Comparison of ENCODE assay signal across 17 cellular contexts in the genomic region with DNA sequence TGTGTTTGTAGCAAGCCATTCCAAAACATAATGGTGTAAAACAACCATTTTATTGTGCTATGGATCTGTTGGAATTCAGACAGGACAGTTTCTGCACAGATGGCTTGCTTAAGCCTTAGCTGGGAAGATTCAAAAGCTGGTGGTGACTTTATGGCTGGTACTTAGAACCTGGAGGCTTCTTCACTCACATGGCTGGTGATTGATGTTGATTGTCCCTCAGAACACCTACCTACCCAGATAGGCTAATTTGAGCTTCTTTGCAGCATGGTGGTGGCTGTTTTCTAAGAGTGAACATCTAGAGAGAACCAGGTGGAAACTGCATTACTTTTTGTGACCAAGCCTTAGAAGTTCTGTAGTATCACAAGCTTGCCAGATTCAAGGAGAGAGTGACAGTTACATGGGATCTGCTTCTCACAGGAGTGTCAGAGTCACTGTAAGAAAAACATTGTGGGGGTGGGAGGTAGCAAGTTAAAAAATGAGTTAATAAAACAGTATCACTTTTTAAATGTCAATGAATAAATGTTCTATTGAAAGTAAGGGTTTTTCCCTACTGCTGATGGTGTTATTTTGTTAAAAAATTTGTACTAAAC. TPM values are rescaled to one million over a fixed set of nuclear protein-coding genes. Genes with fewer than 3 reads are reported as not detected.
A peak's percentile ranks its signal among the peaks of the same experiment; 100 is the strongest.
DNase-seq lines count a peak whose midpoint lies in the region; ATAC-seq and TF ChIP-seq lines count a peak whose summit lies in the region.
"Had no signal": no experiment of that assay in that cellular context is flagged by ENCODE, and none has a peak within 500 bp of the region (broad histone marks: within the 10 kb centered on the region; RNA-seq: fewer than 3 reads in every experiment).

No MANE protein-coding gene starts in this region.

- no peak for TF ChIP-seq CTCF in activated CD8-positive, alpha-beta T cell treated with anti-CD3 and anti-CD28 coated beads for 36 hours (IDR thresholded peaks at IDR 0.05)
- TF ChIP-seq CTCF in GM10248 (IDR thresholded peaks at IDR 0.05; ENCODE audit: control extremely low read depth, extremely low read depth, low read depth, missing control alignments) (no peak), OCI-LY7 (conservative IDR thresholded peaks at IDR 0.05; ENCODE audit: low read length) (no peak), adrenal gland (IDR thresholded peaks at IDR 0.05) (no peak)

- no peaks in the 10 kb centered on the region for H3K9me2 ChIP-seq in OCI-LY7 (ENCODE audit: insufficient read depth, low read length)

- H3K4me3 ChIP-seq in OCI-LY7 (ENCODE audit: low read depth, low read length, poor library complexity, severe bottlenecking) (peak overlapping the region; percentile 21), adrenal gland (no peak overlapping the region)

- H3K27ac Mint-ChIP-seq in activated CD8-positive, alpha-beta T cell treated with anti-CD3 and anti-CD28 coated beads for 36 hours: peak overlapping the region; percentile 94
- H3K27ac Mint-ChIP-seq in activated CD8-positive, alpha-beta T cell treated with anti-CD3 and anti-CD28 coated beads, Interleukin-2, amount 10 ng/mL, durations not matched to agents 7 days and 5 days: no peak overlapping the region
- peak overlapping the region; percentile 24 for H3K27ac Mint-ChIP-seq in memory B cell
- H3K27ac Mint-ChIP-seq: type B pancreatic cell had no signal

- CTCF ChIA-PET in activated CD8-positive, alpha-beta T cell treated with anti-CD3 and anti-CD28 coated beads for 36 hours (lab: Charles Lee): interaction anchor here (0.7 to 1.6 kb wide), 4 partner anchors 10 to 227 kb away, joined by 3 to 5 read pairs (median 4); no protein-coding TSS in a partner anchor
- CTCF ChIA-PET in activated CD8-positive, alpha-beta T cell treated with anti-CD3 and anti-CD28 coated beads, Interleukin-2, amount 10 ng/mL, durations not matched to agents 7 days and 5 days (lab: Charles Lee): interaction anchor here (1.7 kb wide), 1 partner anchor 29 kb away, joined by 5 read pairs; no protein-coding TSS in a partner anchor
- CTCF ChIA-PET in GM10248 (lab: Yijun Ruan, JAX): no interaction called here
- CTCF ChIA-PET in OCI-LY7 (lab: Charles Lee; ENCODE audit: unreplicated experiment): interaction anchor here (0.9 kb wide), 1 partner anchor 14 kb away, joined by 3 read pairs; no protein-coding TSS in a partner anchor

- BruUV-seq in OCI-LY7 (replicated peaks; lab: Mats Ljungman, UMichigan): no TSS peak

- no peak overlapping the region for H2AFZ ChIP-seq in OCI-LY7 (ENCODE audit: low read length)

- POLR2A ChIA-PET in activated CD8-positive, alpha-beta T cell treated with anti-CD3 and anti-CD28 coated beads for 36 hours (lab: Charles Lee): interaction anchor here (1.3 to 1.5 kb wide), 2 partner anchors 7 to 14 kb away, joined by 3 to 5 read pairs; a partner anchor contains a TSS
- POLR2A ChIA-PET in activated CD8-positive, alpha-beta T cell treated with anti-CD3 and anti-CD28 coated beads, Interleukin-2, amount 10 ng/mL, durations not matched to agents 7 days and 5 days (lab: Charles Lee): interaction anchor here (1.1 kb wide), 1 partner anchor 14 kb away, joined by 4 read pairs; no protein-coding TSS in a partner anchor
- POLR2A ChIA-PET in GM10248 (lab: Yijun Ruan, JAX) (no interaction called here), OCI-LY7 (lab: Charles Lee) (interaction anchor here (0.7 to 8.4 kb wide), 5 partner anchors 10 to 193 kb away, joined by 3 to 171 read pairs (median 4); no protein-coding TSS in a partner anchor)

- peaks cover 30% of the 10 kb centered on the region for H3K36me3 Mint-ChIP-seq in activated CD8-positive, alpha-beta T cell treated with anti-CD3 and anti-CD28 coated beads for 36 hours (ENCODE audit: low read depth)
- H3K36me3 Mint-ChIP-seq in activated CD8-positive, alpha-beta T cell treated with anti-CD3 and anti-CD28 coated beads, Interleukin-2, amount 10 ng/mL, durations not matched to agents 7 days and 5 days (ENCODE audit: low read depth): peaks cover 29% of the 10 kb centered on the region
- H3K36me3 Mint-ChIP-seq in memory B cell: peaks cover 11% of the 10 kb centered on the region

- H3K79me2 ChIP-seq in OCI-LY7 (ENCODE audit: insufficient read depth, low read depth, low read length): peaks cover 100% of the 10 kb centered on the region

- H4K20me1 ChIP-seq in OCI-LY7 (ENCODE audit: insufficient read depth, low read length): peaks cover 21% of the 10 kb centered on the region; the same call in 1 of the 2 replicates

- TF ChIP-seq POLR2A in adrenal gland (IDR thresholded peaks at IDR 0.05): no peak

- ATAC-seq in activated CD8-positive, alpha-beta T cell treated with anti-CD3 and anti-CD28 coated beads for 36 hours: peak; percentile 70
- no peak for ATAC-seq in activated CD8-positive, alpha-beta T cell treated with anti-CD3 and anti-CD28 coated beads, Interleukin-2, amount 10 ng/mL, durations not matched to agents 7 days and 5 days
- ATAC-seq in memory B cell (ENCODE audit: low read depth) (no peak), HG03342 (IDR thresholded peaks at IDR 0.05; ENCODE audit: unreplicated experiment) (no peak)
- ATAC-seq: HCT116, left colon had no signal

- H3K27ac ChIP-seq in OCI-LY7 (ENCODE audit: low read depth, low read length, poor library complexity, severe bottlenecking): peak overlapping the region; percentile 57
- no peak overlapping the region for H3K27ac ChIP-seq in adrenal gland
- H3K27ac ChIP-seq: KMS-11 had no signal

- DNase-seq in activated CD8-positive, alpha-beta T cell treated with anti-CD3 and anti-CD28 coated beads for 36 hours: no peak
- DNase-seq in activated CD8-positive, alpha-beta T cell treated with anti-CD3 and anti-CD28 coated beads, Interleukin-2, amount 10 ng/mL, durations not matched to agents 7 days and 5 days: no peak
- DNase-seq in GM10248 (ENCODE audit: extremely low spot score): peak; percentile 12
- DNase-seq in OCI-LY7 (ENCODE audit: low spot score): peak; percentile 50
- no peak for DNase-seq in memory B cell (ENCODE audit: low spot score in 2 of 2)
- no peak for DNase-seq in adrenal gland
- no peak for DNase-seq in NCI-H2171 (lab: John Stamatoyannopoulos, UW)
- DNase-seq: activated CD4-positive, CD25-positive, alpha-beta regulatory T cell treated with anti-CD3 and anti-CD28 coated beads, Interleukin-2, amount 50 U/mL, for 72 hours; left colon; NCI-H1092 treated with DMSO at 0.1 percent for 48 hours; nucleus accumbens; retina; stimulated activated naive CD4-positive, alpha-beta T cell had no signal

- H3K4me2 ChIP-seq in OCI-LY7 (ENCODE audit: low read length): peak overlapping the region; percentile 61
- H3K4me2 ChIP-seq: KMS-11 had no signal

- peaks cover 5% of the 10 kb centered on the region for H3K9me3 Mint-ChIP-seq in activated CD8-positive, alpha-beta T cell treated with anti-CD3 and anti-CD28 coated beads for 36 hours
- no peaks in the 10 kb centered on the region for H3K9me3 Mint-ChIP-seq in activated CD8-positive, alpha-beta T cell treated with anti-CD3 and anti-CD28 coated beads, Interleukin-2, amount 10 ng/mL, durations not matched to agents 7 days and 5 days (ENCODE audit: insufficient read depth)
- H3K9me3 Mint-ChIP-seq in memory B cell: peaks cover 1% of the 10 kb centered on the region
- H3K9me3 Mint-ChIP-seq: type B pancreatic cell had no signal

- intact Hi-C loops in activated CD8-positive, alpha-beta T cell treated with anti-CD3 and anti-CD28 coated beads for 36 hours (cut with micrococcal nuclease): no loop called here
- intact Hi-C loops in OCI-LY7 (cut with micrococcal nuclease; ENCODE audit: unreplicated experiment) (loop anchor here (1.0 kb wide), 1 partner anchor 27 kb away; no protein-coding TSS in a partner anchor), adrenal gland (cut with DNase I) (no loop called here)

- H3K9me3 ChIP-seq in OCI-LY7 (ENCODE audit: low read length): peaks cover 11% of the 10 kb centered on the region
- no peaks in the 10 kb centered on the region for H3K9me3 ChIP-seq in adrenal gland (replicated peaks in 1 of 3)

- no peaks in the 10 kb centered on the region for H3K27me3 Mint-ChIP-seq in activated CD8-positive, alpha-beta T cell treated with anti-CD3 and anti-CD28 coated beads for 36 hours
- no peaks in the 10 kb centered on the region for H3K27me3 Mint-ChIP-seq in activated CD8-positive, alpha-beta T cell treated with anti-CD3 and anti-CD28 coated beads, Interleukin-2, amount 10 ng/mL, durations not matched to agents 7 days and 5 days (ENCODE audit: low read depth)
- no peaks in the 10 kb centered on the region for H3K27me3 Mint-ChIP-seq in memory B cell
- H3K27me3 Mint-ChIP-seq: type B pancreatic cell had no signal

- peaks cover 67% of the 10 kb centered on the region for H3K36me3 ChIP-seq in OCI-LY7 (ENCODE audit: insufficient read depth, low read length)
- no peaks in the 10 kb centered on the region for H3K36me3 ChIP-seq in adrenal gland (replicated peaks in 1 of 2)

- peak overlapping the region; percentile 35 for H3K4me3 Mint-ChIP-seq in activated CD8-positive, alpha-beta T cell treated with anti-CD3 and anti-CD28 coated beads for 36 hours
- H3K4me3 Mint-ChIP-seq in activated CD8-positive, alpha-beta T cell treated with anti-CD3 and anti-CD28 coated beads, Interleukin-2, amount 10 ng/mL, durations not matched to agents 7 days and 5 days: no peak overlapping the region
- H3K4me3 Mint-ChIP-seq in memory B cell: no peak overlapping the region
- H3K4me3 Mint-ChIP-seq: type B pancreatic cell had no signal

- H3K4me1 ChIP-seq in OCI-LY7 (ENCODE audit: insufficient read depth, low read length, poor library complexity, severe bottlenecking) (peaks cover 76% of the 10 kb centered on the region), adrenal gland (replicated peaks in 1 of 2) (peaks cover 6 to 58% of the 10 kb centered on the region in 2 donors)

- H3K27me3 ChIP-seq in adrenal gland: no peaks in the 10 kb centered on the region

- peaks cover 75% of the 10 kb centered on the region for H3K4me1 Mint-ChIP-seq in activated CD8-positive, alpha-beta T cell treated with anti-CD3 and anti-CD28 coated beads for 36 hours (ENCODE audit: low read depth)
- peaks cover 39% of the 10 kb centered on the region for H3K4me1 Mint-ChIP-seq in activated CD8-positive, alpha-beta T cell treated with anti-CD3 and anti-CD28 coated beads, Interleukin-2, amount 10 ng/mL, durations not matched to agents 7 days and 5 days (ENCODE audit: low read depth)
- H3K4me1 Mint-ChIP-seq in memory B cell: peaks cover 35% of the 10 kb centered on the region

RNA-seq across cellular contexts. Expression of a gene that starts 7.1 kb away (rescaled TPM):
- 10 to 100 TPM; 15.7 to 16.5 TPM for total RNA-seq in activated CD8-positive, alpha-beta T cell treated with anti-CD3 and anti-CD28 coated beads for 36 hours
- total RNA-seq in activated CD8-positive, alpha-beta T cell treated with anti-CD3 and anti-CD28 coated beads, Interleukin-2, amount 10 ng/mL, durations not matched to agents 7 days and 5 days: 10 to 100 TPM; 18.2 to 20.3 TPM
- total RNA-seq in OCI-LY7 (2014; rRNA removed; shearing (Covaris generic)): 42.0 and 48.5 TPM in 2 replicates
- total RNA-seq in OCI-LY7 (2022) (38.8 TPM in 2 replicates), adrenal gland (10 to 100 TPM in 5 of 8 donors, 1 to 10 TPM in 3; 6.5 to 11.3 (median 10.1) TPM)
- polyA plus RNA-seq in adrenal gland: 10 to 100 TPM in 1 of 3 donors, 1 to 10 TPM in 2; 6.7 to 14.7 (median 7.2) TPM

Comparison
In these comparisons a context has a peak if more than half of its experiments do, and no peak if none do; other contexts are left out.
1. DNase-seq: peak in GM10248 (single experiment) and OCI-LY7 (single experiment); none in activated CD8-positive, alpha-beta T cell treated with anti-CD3 and anti-CD28 coated beads for 36 hours (single experiment), activated CD8-positive, alpha-beta T cell treated with anti-CD3 and anti-CD28 coated beads, Interleukin-2, amount 10 ng/mL, durations not matched to agents 7 days and 5 days (single experiment), memory B cell (0 of 2), adrenal gland (0 of 7) and NCI-H2171 (single experiment).